ENCODE assay signal across 2 cellular contexts in the genomic region with DNA sequence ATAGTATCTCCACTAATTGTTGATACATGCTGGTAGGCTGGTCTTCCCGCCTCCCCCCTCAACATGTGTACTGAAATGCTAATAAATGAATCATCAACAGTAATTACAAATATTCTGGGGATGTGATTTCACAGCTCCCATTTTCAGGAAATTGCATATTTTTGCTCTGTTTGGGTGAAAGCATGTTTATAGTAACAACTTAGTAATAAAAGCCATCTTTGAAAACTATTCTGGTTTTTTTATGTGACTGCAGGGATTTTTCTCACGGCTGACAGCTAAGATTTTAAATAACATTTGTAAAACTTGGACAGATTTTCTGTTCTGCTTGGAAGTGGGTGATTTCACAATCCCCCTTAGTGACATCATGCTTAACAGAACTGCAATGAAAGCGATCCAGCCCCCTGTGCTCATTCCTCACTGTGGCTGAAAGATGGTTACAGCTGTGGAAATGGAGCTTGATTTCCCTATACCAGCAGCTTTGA.
TF ChIP-seq lines count a peak whose summit lies in the region.

No MANE protein-coding gene starts in this region.

TF ChIP-seq in SK-N-SH, 30 proteins besides CTCF, POLR2A, EP300 and RAD21 (continued from another document):
- TF ChIP-seq, protein P1, sequence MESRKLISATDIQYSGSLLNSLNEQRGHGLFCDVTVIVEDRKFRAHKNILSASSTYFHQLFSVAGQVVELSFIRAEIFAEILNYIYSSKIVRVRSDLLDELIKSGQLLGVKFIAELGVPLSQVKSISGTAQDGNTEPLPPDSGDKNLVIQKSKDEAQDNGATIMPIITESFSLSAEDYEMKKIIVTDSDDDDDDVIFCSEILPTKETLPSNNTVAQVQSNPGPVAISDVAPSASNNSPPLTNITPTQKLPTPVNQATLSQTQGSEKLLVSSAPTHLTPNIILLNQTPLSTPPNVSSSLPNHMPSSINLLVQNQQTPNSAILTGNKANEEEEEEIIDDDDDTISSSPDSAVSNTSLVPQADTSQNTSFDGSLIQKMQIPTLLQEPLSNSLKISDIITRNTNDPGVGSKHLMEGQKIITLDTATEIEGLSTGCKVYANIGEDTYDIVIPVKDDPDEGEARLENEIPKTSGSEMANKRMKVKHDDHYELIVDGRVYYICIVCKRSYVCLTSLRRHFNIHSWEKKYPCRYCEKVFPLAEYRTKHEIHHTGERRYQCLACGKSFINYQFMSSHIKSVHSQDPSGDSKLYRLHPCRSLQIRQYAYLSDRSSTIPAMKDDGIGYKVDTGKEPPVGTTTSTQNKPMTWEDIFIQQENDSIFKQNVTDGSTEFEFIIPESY (IDR thresholded peaks at IDR 0.05; ENCODE audit: borderline replicate concordance, low read depth) = no peak
- TF ChIP-seq, protein P2, sequence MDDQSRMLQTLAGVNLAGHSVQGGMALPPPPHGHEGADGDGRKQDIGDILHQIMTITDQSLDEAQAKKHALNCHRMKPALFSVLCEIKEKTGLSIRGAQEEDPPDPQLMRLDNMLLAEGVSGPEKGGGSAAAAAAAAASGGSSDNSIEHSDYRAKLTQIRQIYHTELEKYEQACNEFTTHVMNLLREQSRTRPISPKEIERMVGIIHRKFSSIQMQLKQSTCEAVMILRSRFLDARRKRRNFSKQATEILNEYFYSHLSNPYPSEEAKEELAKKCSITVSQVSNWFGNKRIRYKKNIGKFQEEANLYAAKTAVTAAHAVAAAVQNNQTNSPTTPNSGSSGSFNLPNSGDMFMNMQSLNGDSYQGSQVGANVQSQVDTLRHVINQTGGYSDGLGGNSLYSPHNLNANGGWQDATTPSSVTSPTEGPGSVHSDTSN (IDR thresholded peaks at IDR 0.05) = no peak
- TF ChIP-seq SIN3A (IDR thresholded peaks at IDR 0.05; ENCODE audit: borderline replicate concordance, low read depth, low read length) (no peak), RXRA (IDR thresholded peaks at IDR 0.05; ENCODE audit: borderline replicate concordance, low read depth) (no peak), TCF12 (IDR thresholded peaks at IDR 0.05) (no peak), POLR2AphosphoS5 (IDR thresholded peaks at IDR 0.05; ENCODE audit: low read depth, low read length) (no peak), GABPA (IDR thresholded peaks at IDR 0.05; ENCODE audit: low read depth) (no peak), MEF2A (IDR thresholded peaks at IDR 0.05; ENCODE audit: borderline replicate concordance, low read depth) (no peak), FOXM1 (IDR thresholded peaks at IDR 0.05; ENCODE audit: low read depth) (no peak), MXI1 (IDR thresholded peaks at IDR 0.05; ENCODE audit: low read depth, low read length) (no peak), EZH2phosphoT487 (IDR thresholded peaks at IDR 0.05; ENCODE audit: borderline replicate concordance, low read depth) (no peak), RFX5 (IDR thresholded peaks at IDR 0.05; ENCODE audit: low read length) (no peak)
- TF ChIP-seq, protein P3, sequence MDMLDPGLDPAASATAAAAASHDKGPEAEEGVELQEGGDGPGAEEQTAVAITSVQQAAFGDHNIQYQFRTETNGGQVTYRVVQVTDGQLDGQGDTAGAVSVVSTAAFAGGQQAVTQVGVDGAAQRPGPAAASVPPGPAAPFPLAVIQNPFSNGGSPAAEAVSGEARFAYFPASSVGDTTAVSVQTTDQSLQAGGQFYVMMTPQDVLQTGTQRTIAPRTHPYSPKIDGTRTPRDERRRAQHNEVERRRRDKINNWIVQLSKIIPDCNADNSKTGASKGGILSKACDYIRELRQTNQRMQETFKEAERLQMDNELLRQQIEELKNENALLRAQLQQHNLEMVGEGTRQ (IDR thresholded peaks at IDR 0.05; ENCODE audit: borderline replicate concordance, low read depth, low read length) = no peak
- TF ChIP-seq, protein P4, sequence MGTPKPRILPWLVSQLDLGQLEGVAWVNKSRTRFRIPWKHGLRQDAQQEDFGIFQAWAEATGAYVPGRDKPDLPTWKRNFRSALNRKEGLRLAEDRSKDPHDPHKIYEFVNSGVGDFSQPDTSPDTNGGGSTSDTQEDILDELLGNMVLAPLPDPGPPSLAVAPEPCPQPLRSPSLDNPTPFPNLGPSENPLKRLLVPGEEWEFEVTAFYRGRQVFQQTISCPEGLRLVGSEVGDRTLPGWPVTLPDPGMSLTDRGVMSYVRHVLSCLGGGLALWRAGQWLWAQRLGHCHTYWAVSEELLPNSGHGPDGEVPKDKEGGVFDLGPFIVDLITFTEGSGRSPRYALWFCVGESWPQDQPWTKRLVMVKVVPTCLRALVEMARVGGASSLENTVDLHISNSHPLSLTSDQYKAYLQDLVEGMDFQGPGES (IDR thresholded peaks at IDR 0.05; ENCODE audit: low read depth, low read length) = no peak
- TF ChIP-seq, protein P5, sequence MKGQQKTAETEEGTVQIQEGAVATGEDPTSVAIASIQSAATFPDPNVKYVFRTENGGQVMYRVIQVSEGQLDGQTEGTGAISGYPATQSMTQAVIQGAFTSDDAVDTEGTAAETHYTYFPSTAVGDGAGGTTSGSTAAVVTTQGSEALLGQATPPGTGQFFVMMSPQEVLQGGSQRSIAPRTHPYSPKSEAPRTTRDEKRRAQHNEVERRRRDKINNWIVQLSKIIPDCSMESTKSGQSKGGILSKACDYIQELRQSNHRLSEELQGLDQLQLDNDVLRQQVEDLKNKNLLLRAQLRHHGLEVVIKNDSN (IDR thresholded peaks at IDR 0.05; ENCODE audit: borderline replicate concordance, low read depth) = no peak

TF ChIP-seq in liver, 16 proteins besides CTCF, POLR2A, EP300 and RAD21 (continued from another document):
- TF ChIP-seq, protein P6, sequence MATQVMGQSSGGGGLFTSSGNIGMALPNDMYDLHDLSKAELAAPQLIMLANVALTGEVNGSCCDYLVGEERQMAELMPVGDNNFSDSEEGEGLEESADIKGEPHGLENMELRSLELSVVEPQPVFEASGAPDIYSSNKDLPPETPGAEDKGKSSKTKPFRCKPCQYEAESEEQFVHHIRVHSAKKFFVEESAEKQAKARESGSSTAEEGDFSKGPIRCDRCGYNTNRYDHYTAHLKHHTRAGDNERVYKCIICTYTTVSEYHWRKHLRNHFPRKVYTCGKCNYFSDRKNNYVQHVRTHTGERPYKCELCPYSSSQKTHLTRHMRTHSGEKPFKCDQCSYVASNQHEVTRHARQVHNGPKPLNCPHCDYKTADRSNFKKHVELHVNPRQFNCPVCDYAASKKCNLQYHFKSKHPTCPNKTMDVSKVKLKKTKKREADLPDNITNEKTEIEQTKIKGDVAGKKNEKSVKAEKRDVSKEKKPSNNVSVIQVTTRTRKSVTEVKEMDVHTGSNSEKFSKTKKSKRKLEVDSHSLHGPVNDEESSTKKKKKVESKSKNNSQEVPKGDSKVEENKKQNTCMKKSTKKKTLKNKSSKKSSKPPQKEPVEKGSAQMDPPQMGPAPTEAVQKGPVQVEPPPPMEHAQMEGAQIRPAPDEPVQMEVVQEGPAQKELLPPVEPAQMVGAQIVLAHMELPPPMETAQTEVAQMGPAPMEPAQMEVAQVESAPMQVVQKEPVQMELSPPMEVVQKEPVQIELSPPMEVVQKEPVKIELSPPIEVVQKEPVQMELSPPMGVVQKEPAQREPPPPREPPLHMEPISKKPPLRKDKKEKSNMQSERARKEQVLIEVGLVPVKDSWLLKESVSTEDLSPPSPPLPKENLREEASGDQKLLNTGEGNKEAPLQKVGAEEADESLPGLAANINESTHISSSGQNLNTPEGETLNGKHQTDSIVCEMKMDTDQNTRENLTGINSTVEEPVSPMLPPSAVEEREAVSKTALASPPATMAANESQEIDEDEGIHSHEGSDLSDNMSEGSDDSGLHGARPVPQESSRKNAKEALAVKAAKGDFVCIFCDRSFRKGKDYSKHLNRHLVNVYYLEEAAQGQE (IDR thresholded peaks at IDR 0.05) = no peak
- TF ChIP-seq, protein P7, sequence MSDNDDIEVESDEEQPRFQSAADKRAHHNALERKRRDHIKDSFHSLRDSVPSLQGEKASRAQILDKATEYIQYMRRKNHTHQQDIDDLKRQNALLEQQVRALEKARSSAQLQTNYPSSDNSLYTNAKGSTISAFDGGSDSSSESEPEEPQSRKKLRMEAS (IDR thresholded peaks at IDR 0.05) = no peak
